9 cellular contexts compared by ENCODE assay signal in the genomic region with DNA sequence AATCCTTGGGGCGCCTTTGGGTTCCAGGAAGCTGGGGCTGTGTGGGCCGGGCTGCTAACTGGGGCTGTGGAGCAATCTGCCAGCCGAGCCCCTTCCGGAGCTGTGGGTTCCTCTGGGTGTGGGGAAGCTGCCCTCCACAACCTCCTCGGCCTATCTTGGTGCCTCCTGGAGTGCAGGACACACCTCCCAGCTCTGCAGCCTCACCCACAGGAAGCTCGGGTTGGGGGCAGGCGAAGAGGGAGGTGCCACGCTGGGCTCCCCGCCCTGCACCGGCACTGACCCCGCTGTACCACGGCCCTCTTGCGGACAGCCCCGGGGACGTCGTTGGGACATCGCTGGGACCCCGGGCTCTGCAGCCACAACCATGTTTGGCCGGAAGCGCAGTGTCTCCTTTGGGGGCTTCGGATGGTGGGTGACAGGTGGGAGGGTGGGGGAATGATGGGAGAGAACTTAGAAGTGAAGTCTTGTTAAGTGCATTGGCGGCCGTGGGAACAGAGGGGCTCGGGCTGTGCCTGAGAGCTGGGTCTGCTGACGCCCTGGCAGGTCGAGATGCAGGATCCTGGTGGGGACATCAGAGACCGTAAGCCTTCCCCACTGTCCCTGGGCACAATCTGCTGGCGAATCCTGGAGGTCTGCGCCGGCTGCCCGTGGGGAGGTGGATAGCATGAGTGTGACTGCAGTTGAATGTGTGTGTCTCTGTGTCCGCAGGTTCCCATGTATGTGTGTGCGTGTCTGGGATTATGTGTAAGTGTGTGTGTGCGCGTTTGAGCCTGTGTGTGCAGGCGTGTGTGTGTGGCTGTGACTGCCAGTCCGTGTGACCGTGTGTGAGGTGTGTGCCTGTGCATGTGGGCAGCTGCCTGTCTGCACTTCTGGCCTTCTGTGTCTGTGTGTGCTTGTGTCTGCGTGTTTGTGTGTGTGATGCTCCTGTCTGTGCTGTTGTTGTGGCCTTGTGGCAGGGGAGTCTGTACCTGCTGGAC. TPM values are rescaled to one million over a fixed set of nuclear protein-coding genes. Genes with fewer than 3 reads are reported as not detected.
DNase-seq lines count a peak whose midpoint lies in the region; ATAC-seq, FAIRE-seq and TF ChIP-seq lines count a peak whose summit lies in the region.
"Had no signal": no experiment of that assay in that cellular context is flagged by ENCODE, and none has a peak within 500 bp of the region (broad histone marks: within the 10 kb centered on the region; RNA-seq: fewer than 3 reads in every experiment).

Gene RAP1GAP2 (plus strand): TSS at position 275 of the 977 bp plus-strand sequence. CDS start 90 bp downstream, at position 365.

- H3K36me3 ChIP-seq in osteoblast (ENCODE audit: insufficient read depth, low read length) (no peaks in the 10 kb centered on the region), upper lobe of right lung (no peaks in the 10 kb centered on the region)

- H2AFZ ChIP-seq in osteoblast (ENCODE audit: low read length): no peak within 1 kb of the TSS

- H3K27me3 ChIP-seq in osteoblast (ENCODE audit: insufficient read depth, low read length) (peaks cover 27% of the 10 kb centered on the region), upper lobe of right lung (peaks cover 16% of the 10 kb centered on the region)

- DNase-seq in GM18507 (ENCODE audit: extremely low spot score, insufficient read length, low read depth): no peak
- peak in 3 of 4 experiments; percentile 16 to 60 (median 56) for DNase-seq in activated CD4-positive, CD25-positive, alpha-beta regulatory T cell (lab: John Stamatoyannopoulos, UW)
- DNase-seq in coronary artery (ENCODE audit: low spot score): no peak
- DNase-seq in osteoblast (ENCODE audit: insufficient read length, low spot score, missing footprints): peak; percentile 54
- peak; percentile 90 for DNase-seq in upper lobe of right lung
- no peak for DNase-seq in NCI-H1694 (lab: John Stamatoyannopoulos, UW)

- H3K9me3 ChIP-seq in osteoblast (ENCODE audit: low read depth, low read length): no peaks in the 10 kb centered on the region
- no peaks in the 10 kb centered on the region for H3K9me3 ChIP-seq in upper lobe of right lung

- H3K79me2 ChIP-seq in osteoblast (ENCODE audit: insufficient read depth, low read length): no peaks in the 10 kb centered on the region

- no peak within 1 kb of the TSS for H3K4me2 ChIP-seq in osteoblast (ENCODE audit: insufficient read depth, low read length)

- TF ChIP-seq CTCF in coronary artery (IDR thresholded peaks at IDR 0.05) (no peak), osteoblast (IDR thresholded peaks at IDR 0.05; ENCODE audit: extremely low read depth, low read depth, low read length) (no peak), upper lobe of right lung (IDR thresholded peaks at IDR 0.05) (no peak)

- FAIRE-seq in GM18507 (lab: Jason Lieb, UNC): peak; percentile 49
- FAIRE-seq: endometrium had no signal

- peak within 1 kb of the TSS; percentile 52 for H3K4me3 ChIP-seq in coronary artery
- H3K4me3 ChIP-seq in osteoblast (ENCODE audit: insufficient read depth, low read length): no peak within 1 kb of the TSS
- peak within 1 kb of the TSS; percentile 38 for H3K4me3 ChIP-seq in upper lobe of right lung

- intact Hi-C loops in upper lobe of right lung (cut with DNase I): no loop called here

- ATAC-seq in upper lobe of right lung (peak; percentile 92), GM19023 (IDR thresholded peaks at IDR 0.05; ENCODE audit: unreplicated experiment) (no peak), GM21717 (IDR thresholded peaks at IDR 0.05; ENCODE audit: unreplicated experiment) (no peak)

- H4K20me1 ChIP-seq in osteoblast (ENCODE audit: insufficient read depth, low read length): no peaks in the 10 kb centered on the region

- H3K27ac ChIP-seq in coronary artery: no peak within 1 kb of the TSS
- H3K27ac ChIP-seq in osteoblast (ENCODE audit: low read depth, low read length): no peak within 1 kb of the TSS
- H3K27ac ChIP-seq in upper lobe of right lung: no peak within 1 kb of the TSS

- H3K4me1 ChIP-seq in osteoblast (ENCODE audit: insufficient read depth, low read length): no peaks in the 10 kb centered on the region
- H3K4me1 ChIP-seq in upper lobe of right lung: no peaks in the 10 kb centered on the region

RNA-seq across cellular contexts. Expression of gene RAP1GAP2, which starts in this region (rescaled TPM):
- total RNA-seq in osteoblast (2.7 and 2.9 TPM in 2 replicates), upper lobe of right lung (16.1 TPM)

Comparison
In these comparisons a context has a peak if more than half of its experiments do, and no peak if none do; other contexts are left out.
1. DNase-seq: peak in activated CD4-positive, CD25-positive, alpha-beta regulatory T cell (3 of 4), osteoblast (single experiment) and upper lobe of right lung (single experiment); none in GM18507 (single experiment), coronary artery (single experiment) and NCI-H1694 (single experiment).